Comparison of ENCODE assay signal across 8 cellular contexts in genomic region chr3:14439501-14440167, GRCh38. TPM values are rescaled to one million over a fixed set of nuclear protein-coding genes. Genes with fewer than 3 reads are reported as not detected.
DNase-seq lines count a peak whose midpoint lies in the region; ATAC-seq and TF ChIP-seq lines count a peak whose summit lies in the region.

No MANE protein-coding gene starts in this region.

- POLR2A ChIA-PET in RWPE1 (lab: Yijun Ruan, JAX; ENCODE audit: low non-redundant PET), result no interaction called here

- no peak for TF ChIP-seq POLR2A in stomach (IDR thresholded peaks at IDR 0.05)

- peaks cover 49 to 88% (median 70%) of the 10 kb centered on the region in 4 donors for H3K4me1 ChIP-seq in stomach

- peak overlapping the region; percentile 6 for H3K27ac Mint-ChIP-seq in activated T-cell treated with anti-CD3 and anti-CD28 coated beads, Interleukin-2, amount 50 U/mL, for 72 hours

- H3K36me3 Mint-ChIP-seq in activated T-cell treated with anti-CD3 and anti-CD28 coated beads, Interleukin-2, amount 50 U/mL, for 72 hours (ENCODE audit: insufficient read depth in 2 of 2), result no peaks in the 10 kb centered on the region
- H3K36me3 Mint-ChIP-seq in activated T-cell treated with anti-CD3 and anti-CD28 coated beads, Interleukin-2, amount 50 U/mL, for 4 hours (ENCODE audit: insufficient read depth), result peaks cover 6% of the 10 kb centered on the region

- H3K9me3 Mint-ChIP-seq in activated T-cell treated with anti-CD3 and anti-CD28 coated beads, Interleukin-2, amount 50 U/mL, for 72 hours, result no peaks in the 10 kb centered on the region
- no peaks in the 10 kb centered on the region for H3K9me3 Mint-ChIP-seq in activated T-cell treated with anti-CD3 and anti-CD28 coated beads, Interleukin-2, amount 50 U/mL, for 4 hours

- H3K27me3 Mint-ChIP-seq in activated T-cell treated with anti-CD3 and anti-CD28 coated beads, Interleukin-2, amount 50 U/mL, for 72 hours (ENCODE audit: low read depth), result no peaks in the 10 kb centered on the region
- H3K27me3 Mint-ChIP-seq in activated T-cell treated with anti-CD3 and anti-CD28 coated beads, Interleukin-2, amount 50 U/mL, for 4 hours (ENCODE audit: low read depth), result no peaks in the 10 kb centered on the region

- H3K4me3 ChIP-seq in stomach, result no peak overlapping the region

- DNase-seq in activated T-cell treated with anti-CD3 and anti-CD28 coated beads, Interleukin-2, amount 50 U/mL, for 72 hours, result no peak
- no peak for DNase-seq in activated T-cell treated with anti-CD3 and anti-CD28 coated beads, Interleukin-2, amount 50 U/mL, for 4 hours
- no peak for DNase-seq in RWPE1 (ENCODE audit: low spot score)
- DNase-seq in cardiac septum (ENCODE audit: low spot score), result peak; percentile 92
- DNase-seq in stomach, result peak; percentile 84

- H3K27ac ChIP-seq in RWPE1 (peak overlapping the region; percentile 4; the same call in 1 of the 2 replicates), stomach (peak overlapping the region in 4 of 5 donors; percentile 2 to 59 (median 34))

- H3K36me3 ChIP-seq in stomach, result peaks cover 0 to 13% (median 8%) of the 10 kb centered on the region in 4 donors

- intact Hi-C loops in cardiac septum (cut with DNase I) (loop anchor here (5.0 kb wide), 1 partner anchor 43 kb away; no protein-coding TSS in a partner anchor), stomach (cut with DNase I; ENCODE audit: low total_unique reads) (no loop called here)

- H3K4me3 Mint-ChIP-seq in activated T-cell treated with anti-CD3 and anti-CD28 coated beads, Interleukin-2, amount 50 U/mL, for 72 hours, result no peak overlapping the region
- H3K4me3 Mint-ChIP-seq in activated T-cell treated with anti-CD3 and anti-CD28 coated beads, Interleukin-2, amount 50 U/mL, for 4 hours, result no peak overlapping the region

- ATAC-seq in activated T-cell treated with anti-CD3 and anti-CD28 coated beads, Interleukin-2, amount 50 U/mL, for 72 hours (replicated peaks in 1 of 2), result no peak
- no peak for ATAC-seq in activated T-cell treated with anti-CD3 and anti-CD28 coated beads, Interleukin-2, amount 50 U/mL, for 4 hours
- no peak for ATAC-seq in HG03097 (IDR thresholded peaks at IDR 0.05; ENCODE audit: low FRiP score, unreplicated experiment)
- no peak for ATAC-seq in GM21360 (IDR thresholded peaks at IDR 0.05; ENCODE audit: unreplicated experiment)
- no peak for ATAC-seq in HG03521 (IDR thresholded peaks at IDR 0.05; ENCODE audit: unreplicated experiment)

- TF ChIP-seq EP300 in stomach (IDR thresholded peaks at IDR 0.05), result no peak

- no peaks in the 10 kb centered on the region for H3K27me3 ChIP-seq in stomach

- H3K9me3 ChIP-seq in stomach, result no peaks in the 10 kb centered on the region

- WGBS in stomach, 5 donors, result 30 to 49% (median 36%) methylated on average over 12 to 13 of the region's 13 CpGs

- CTCF ChIA-PET in RWPE1 (lab: Yijun Ruan, JAX), result no interaction called here

- H3K4me1 Mint-ChIP-seq in activated T-cell treated with anti-CD3 and anti-CD28 coated beads, Interleukin-2, amount 50 U/mL, for 72 hours (ENCODE audit: low read depth), result peaks cover 27% of the 10 kb centered on the region
- peaks cover 34% of the 10 kb centered on the region for H3K4me1 Mint-ChIP-seq in activated T-cell treated with anti-CD3 and anti-CD28 coated beads, Interleukin-2, amount 50 U/mL, for 4 hours (ENCODE audit: low read depth)

- TF ChIP-seq CTCF in RWPE1 (conservative IDR thresholded peaks at IDR 0.05; ENCODE audit: low read depth) (no peak), stomach (IDR thresholded peaks at IDR 0.05) (no peak)

RNA-seq across cellular contexts. Expression of gene SLC6A6, which starts 37.2 kb away (rescaled TPM):
- 10 to 100 TPM; 35.4 to 39.2 TPM for total RNA-seq in activated T-cell treated with anti-CD3 and anti-CD28 coated beads, Interleukin-2, amount 50 U/mL, for 72 hours
- total RNA-seq in activated T-cell treated with anti-CD3 and anti-CD28 coated beads, Interleukin-2, amount 50 U/mL, for 4 hours, result 10 to 100 TPM; 47.6 to 54.2 (median 51.2) TPM
- total RNA-seq in cardiac septum (129 TPM), stomach (10 to 100 TPM; 15.6 to 36.7 (median 28.0) TPM)
- polyA plus RNA-seq in stomach, result 1 to 10 TPM; 3.0 to 6.8 (median 4.9) TPM

Comparison
In these comparisons a context has a peak if more than half of its experiments do, and no peak if none do; other contexts are left out.
1. DNase-seq: peak in cardiac septum (single experiment) and stomach (single experiment); none in activated T-cell treated with anti-CD3 and anti-CD28 coated beads, Interleukin-2, amount 50 U/mL, for 72 hours (0 of 2), activated T-cell treated with anti-CD3 and anti-CD28 coated beads, Interleukin-2, amount 50 U/mL, for 4 hours (single experiment) and RWPE1 (single experiment).